9 cellular contexts compared by ENCODE assay signal in genomic region chr9:68704498-68704803, GRCh38. TPM values are rescaled to one million over a fixed set of nuclear protein-coding genes. Genes with fewer than 3 reads are reported as not detected.
A peak's percentile ranks its signal among the peaks of the same experiment; 100 is the strongest.
DNase-seq lines count a peak whose midpoint lies in the region; ATAC-seq and TF ChIP-seq lines count a peak whose summit lies in the region.
"Had no signal": no experiment of that assay in that cellular context is flagged by ENCODE, and none has a peak within 500 bp of the region (broad histone marks: within the 10 kb centered on the region; RNA-seq: fewer than 3 reads in every experiment).

No MANE protein-coding gene starts in this region.

- H3K4me1 Mint-ChIP-seq in activated CD4-positive, alpha-beta memory T cell treated with anti-CD3 and anti-CD28 coated beads for 36 hours (ENCODE audit: low read depth): peaks cover 19% of the 10 kb centered on the region
- peaks cover 4 to 6% of the 10 kb centered on the region in 2 donors for H3K4me1 Mint-ChIP-seq in effector memory CD8-positive, alpha-beta T cell (ENCODE audit: low read depth in 2 of 2)

- in situ Hi-C loops in G401 (cut with HindIII; ENCODE audit: low sequenced_read_pairs): no loop called here

- intact Hi-C loops in activated CD4-positive, alpha-beta memory T cell treated with anti-CD3 and anti-CD28 coated beads for 36 hours (cut with micrococcal nuclease): loop anchor here (10.0 kb wide), 1 partner anchor 290 kb away; no protein-coding TSS in a partner anchor
- intact Hi-C loops in left lung (cut with DNase I): no loop called here
- intact Hi-C loops in spleen (cut with DNase I; ENCODE audit: low total_unique reads): loop anchor here (10.0 kb wide), 1 partner anchor 110 kb away; no protein-coding TSS in a partner anchor

- ATAC-seq in left lung (no peak), HG03342 (IDR thresholded peaks at IDR 0.05; ENCODE audit: unreplicated experiment) (no peak)
- no peak for ATAC-seq in effector memory CD8-positive, alpha-beta T cell (replicated peaks)

- H3K36me3 ChIP-seq in left lung (no peaks in the 10 kb centered on the region), spleen (no peaks in the 10 kb centered on the region)

- 2 to 7% (median 5%) methylated on average over 9 to 10 of the region's 10 CpGs for WGBS in spleen, 5 donors

- no peaks in the 10 kb centered on the region for H3K9me3 ChIP-seq in left lung
- no peaks in the 10 kb centered on the region for H3K9me3 ChIP-seq in spleen

- peaks cover 0 to 29% of the 10 kb centered on the region in 2 donors for H3K27me3 ChIP-seq in left lung
- peaks cover 0 to 53% (median 24%) of the 10 kb centered on the region in 7 donors for H3K27me3 ChIP-seq in spleen (replicated peaks in 1 of 7)

- CTCF ChIA-PET in HEK293T (lab: Yijun Ruan, JAX): no interaction called here
- CTCF ChIA-PET in activated CD4-positive, alpha-beta memory T cell treated with anti-CD3 and anti-CD28 coated beads for 36 hours (lab: Charles Lee): interaction anchor here (1.2 to 1.4 kb wide), 2 partner anchors 24 to 295 kb away, joined by 3 to 6 read pairs; no protein-coding TSS in a partner anchor

- peak overlapping the region; percentile 0 for H3K4me3 Mint-ChIP-seq in activated CD4-positive, alpha-beta memory T cell treated with anti-CD3 and anti-CD28 coated beads for 36 hours
- no peak overlapping the region for H3K4me3 Mint-ChIP-seq in effector memory CD8-positive, alpha-beta T cell

- H3K27ac Mint-ChIP-seq in activated CD4-positive, alpha-beta memory T cell treated with anti-CD3 and anti-CD28 coated beads for 36 hours: no peak overlapping the region
- H3K27ac Mint-ChIP-seq in effector memory CD8-positive, alpha-beta T cell: no peak overlapping the region

- POLR2A ChIA-PET in HEK293T (lab: Yijun Ruan, JAX): interaction anchor here (1.2 kb wide), 1 partner anchor 76 kb away, joined by 4 read pairs; a partner anchor contains a TSS
- POLR2A ChIA-PET in activated CD4-positive, alpha-beta memory T cell treated with anti-CD3 and anti-CD28 coated beads for 36 hours (lab: Charles Lee): no interaction called here

- no peaks in the 10 kb centered on the region for H3K9me3 Mint-ChIP-seq in activated CD4-positive, alpha-beta memory T cell treated with anti-CD3 and anti-CD28 coated beads for 36 hours
- no peaks in the 10 kb centered on the region for H3K9me3 Mint-ChIP-seq in effector memory CD8-positive, alpha-beta T cell

- H3K4me3 ChIP-seq in left lung (peak overlapping the region; percentile 57 to 61), spleen (peak overlapping the region; percentile 38 to 88 (median 72))

- no peak for TF ChIP-seq POLR2A in spleen (IDR thresholded peaks at IDR 0.05)

- no peak for TF ChIP-seq CTCF in left lung (IDR thresholded peaks at IDR 0.05)
- TF ChIP-seq CTCF in spleen (IDR thresholded peaks at IDR 0.05 in 8 of 11, conservative IDR thresholded peaks at IDR 0.05 in 3 of 11): no peak

- peaks cover 66% of the 10 kb centered on the region for H3K27me3 Mint-ChIP-seq in activated CD4-positive, alpha-beta memory T cell treated with anti-CD3 and anti-CD28 coated beads for 36 hours
- peaks cover 79 to 81% of the 10 kb centered on the region in 2 donors for H3K27me3 Mint-ChIP-seq in effector memory CD8-positive, alpha-beta T cell

- H3K36me3 Mint-ChIP-seq in activated CD4-positive, alpha-beta memory T cell treated with anti-CD3 and anti-CD28 coated beads for 36 hours: no peaks in the 10 kb centered on the region
- H3K36me3 Mint-ChIP-seq in effector memory CD8-positive, alpha-beta T cell (ENCODE audit: insufficient read depth): no peaks in the 10 kb centered on the region

- H3K4me1 ChIP-seq in left lung (peaks cover 4 to 43% of the 10 kb centered on the region in 2 donors), spleen (peaks cover 11 to 53% (median 41%) of the 10 kb centered on the region in 6 donors)

- H3K27ac ChIP-seq in left lung: peak overlapping the region; percentile 85 to 86
- H3K27ac ChIP-seq in spleen: peak overlapping the region in 5 of 8 donors; percentile 84 to 92 (median 89)

- DNase-seq in HEK293T (ENCODE audit: extremely low spot score) (no peak), left lung (no peak), spleen (no peak), AG08395 (ENCODE audit: low spot score) (no peak), G401 (ENCODE audit: low spot score) (no peak)
- no peak for DNase-seq in activated CD4-positive, alpha-beta memory T cell treated with anti-CD3 and anti-CD28 coated beads for 36 hours
- no peak for DNase-seq in effector memory CD8-positive, alpha-beta T cell

TF ChIP-seq in HEK293T, 16 proteins besides CTCF, POLR2A, EP300 and RAD21:
- no peak for TF ChIP-seq TARDBP (IDR thresholded peaks at IDR 0.05)
- peak; percentile 45; the same call in 1 of the 2 replicates for TF ChIP-seq L3MBTL2 (conservative IDR thresholded peaks at IDR 0.05)
- no peak for TF ChIP-seq SUZ12 (IDR thresholded peaks at IDR 0.05)
- no peak for TF ChIP-seq NFRKB (IDR thresholded peaks at IDR 0.05)

RNA-seq across cellular contexts. Expression of gene PIP5K1B, which starts 0.6 kb away (rescaled TPM):
- 1 to 10 TPM; 1.1 to 1.6 TPM for total RNA-seq in activated CD4-positive, alpha-beta memory T cell treated with anti-CD3 and anti-CD28 coated beads for 36 hours
- 10 to 100 TPM; 24.8 to 31.0 TPM for total RNA-seq in left lung
- 10 to 100 TPM in 1 of 7 donors, 1 to 10 TPM in 6; 4.3 to 10.3 (median 8.0) TPM for total RNA-seq in spleen
- 1 to 10 TPM; 1.5 to 2.7 (median 2.3) TPM for polyA plus RNA-seq in spleen
- total RNA-seq in G401 (2014; rRNA removed; shearing (Covaris generic)): not detected in 2 replicates
- polyA plus RNA-seq: endothelial cell of umbilical vein had no signal

Comparison
In these comparisons a context has a peak if more than half of its experiments do, and no peak if none do; other contexts are left out.
1. intact Hi-C loops: an anchor here in activated CD4-positive, alpha-beta memory T cell treated with anti-CD3 and anti-CD28 coated beads for 36 hours (10.0 kb wide) and spleen (10.0 kb wide); none called in left lung.